Comparison of ENCODE assay signal across 1 cellular context in genomic region chr1:109296782-109297181, GRCh38.
TF ChIP-seq lines count a peak whose summit lies in the region.

No MANE protein-coding gene starts in this region.

TF ChIP-seq in GM23338, 12 proteins besides CTCF, POLR2A, EP300 and RAD21 (continued from another document):
- no peak for TF ChIP-seq ZNF114 (CRISPR knock-in tag; IDR thresholded peaks at IDR 0.05)
- TF ChIP-seq REST (IDR thresholded peaks at IDR 0.05; ENCODE audit: unreplicated experiment), result no peak
- no peak for TF ChIP-seq NANOG (IDR thresholded peaks at IDR 0.05; ENCODE audit: borderline replicate concordance)
- no peak for TF ChIP-seq ETS1 (IDR thresholded peaks at IDR 0.05)
- no peak for TF ChIP-seq EZH2phosphoT487 (IDR thresholded peaks at IDR 0.05; ENCODE audit: unreplicated experiment)
- TF ChIP-seq EZH2 (IDR thresholded peaks at IDR 0.05; ENCODE audit: low read depth, unreplicated experiment), result no peak
- no peak for TF ChIP-seq STAT1 (IDR thresholded peaks at IDR 0.05; ENCODE audit: unreplicated experiment)
- TF ChIP-seq ZNF331 (CRISPR knock-in tag; IDR thresholded peaks at IDR 0.05; ENCODE audit: low read depth), result no peak
